In genomic region chr14:41285193-41285748, GRCh38 we compare ENCODE assay signal across 9 cellular contexts.
DNase-seq lines count a peak whose midpoint lies in the region; ATAC-seq, FAIRE-seq and TF ChIP-seq lines count a peak whose summit lies in the region.
"Had no signal": no experiment of that assay in that cellular context is flagged by ENCODE, and none has a peak within 500 bp of the region (broad histone marks: within the 10 kb centered on the region; RNA-seq: fewer than 3 reads in every experiment).

No MANE protein-coding gene starts in this region.

- H3K4me1 ChIP-seq in RWPE2 (ENCODE audit: insufficient read depth, poor library complexity, severe bottlenecking): no peaks in the 10 kb centered on the region

- TF ChIP-seq CTCF in RWPE2 (IDR thresholded peaks at IDR 0.05; ENCODE audit: poor library complexity, severe bottlenecking): no peak

- peak; percentile 21 for DNase-seq in DMS153 treated with DMSO at 0.1 percent for 48 hours (lab: John Stamatoyannopoulos, UW; ENCODE audit: unreplicated experiment)
- peak; percentile 8 for DNase-seq in M059J (ENCODE audit: low read depth)
- no peak for DNase-seq in RWPE2 (ENCODE audit: low spot score)
- peak; percentile 10 for DNase-seq in iPS-NIHi7 (ENCODE audit: extremely low spot score)
- DNase-seq in RCC 7860 (ENCODE audit: low spot score): no peak
- no peak for DNase-seq in pons (ENCODE audit: low spot score)

- no peak overlapping the region for H3K27ac ChIP-seq in RWPE2 (ENCODE audit: poor library complexity, severe bottlenecking)

- ATAC-seq in RWPE2 (ENCODE audit: low read depth) (peak; percentile 48; the same call in 1 of the 3 replicates), HG02588 (IDR thresholded peaks at IDR 0.05; ENCODE audit: unreplicated experiment) (no peak), HG03354 (IDR thresholded peaks at IDR 0.05; ENCODE audit: poor library complexity, severe bottlenecking, unreplicated experiment) (no peak)

- H3K27me3 ChIP-seq in RWPE2 (ENCODE audit: insufficient read depth, poor library complexity, severe bottlenecking): no peaks in the 10 kb centered on the region

- H3K9me3 ChIP-seq in RWPE2 (ENCODE audit: severe bottlenecking): no peaks in the 10 kb centered on the region

- no peak for FAIRE-seq in RCC 7860 (lab: Jason Lieb, UNC)
- FAIRE-seq: endothelial cell of umbilical vein had no signal

- H3K36me3 ChIP-seq in RWPE2 (ENCODE audit: low read depth): no peaks in the 10 kb centered on the region

- no peak overlapping the region for H3K4me3 ChIP-seq in RWPE2 (ENCODE audit: severe bottlenecking)

Comparison
In these comparisons a context has a peak if more than half of its experiments do, and no peak if none do; other contexts are left out.
1. DNase-seq: peak in DMS153 treated with DMSO at 0.1 percent for 48 hours (single experiment), M059J (single experiment) and iPS-NIHi7 (single experiment); none in RWPE2 (single experiment), RCC 7860 (single experiment) and pons (single experiment).